In genomic region chr14:61463664-61464063, GRCh38 we compare ENCODE assay signal across 23 cellular contexts.
DNase-seq lines count a peak whose midpoint lies in the region; ATAC-seq and TF ChIP-seq lines count a peak whose summit lies in the region.
"Had no signal": no experiment of that assay in that cellular context is flagged by ENCODE, and none has a peak within 500 bp of the region (broad histone marks: within the 10 kb centered on the region; RNA-seq: fewer than 3 reads in every experiment).

No MANE protein-coding gene starts in this region.

- H3K4me1 ChIP-seq in RWPE2 (ENCODE audit: insufficient read depth, poor library complexity, severe bottlenecking) = peaks cover 64% of the 10 kb centered on the region
- H3K4me1 ChIP-seq: pancreas had no signal

- no peak for ATAC-seq in stimulated activated naive CD8-positive, alpha-beta T cell treated with anti-CD3 and anti-CD28 coated beads, Interleukin-15, Interleukin-2, amounts not matched to agents 100 U/mL and 50 U/mL, for 24 hours
- ATAC-seq in RWPE2 (ENCODE audit: low read depth) (no peak), esophagus mucosa (no peak)
- ATAC-seq: left colon, pancreas, right cardiac atrium, upper lobe of right lung had no signal

- H3K36me3 ChIP-seq in RWPE2 (ENCODE audit: low read depth) = peaks cover 8% of the 10 kb centered on the region
- H3K36me3 ChIP-seq: pancreas had no signal

- no peak overlapping the region for H3K4me3 ChIP-seq in RWPE2 (ENCODE audit: severe bottlenecking)
- H3K4me3 ChIP-seq: adrenal gland, pancreas, upper lobe of right lung had no signal

- no peak overlapping the region for H3K4me3 Mint-ChIP-seq in stimulated activated naive CD8-positive, alpha-beta T cell treated with anti-CD3 and anti-CD28 coated beads, Interleukin-15, Interleukin-2, amounts not matched to agents 100 ng/mL and 50 ng/mL, for 24 hours
- H3K4me3 Mint-ChIP-seq in chondrocyte (ENCODE audit: unreplicated experiment) = no peak overlapping the region
- H3K4me3 Mint-ChIP-seq: dendritic cell treated with granulocyte-macrophage colony-stimulating factor and Interleukin-4, amounts not matched to agents 40 ng/mL and 50 ng/mL, for 4 days; nephron had no signal

- H3K9me3 Mint-ChIP-seq in stimulated activated naive CD8-positive, alpha-beta T cell treated with anti-CD3 and anti-CD28 coated beads, Interleukin-15, Interleukin-2, amounts not matched to agents 100 ng/mL and 50 ng/mL, for 24 hours = peaks cover 4% of the 10 kb centered on the region
- H3K9me3 Mint-ChIP-seq in chondrocyte (ENCODE audit: low read depth) = peaks cover 6% of the 10 kb centered on the region

- H3K9me3 ChIP-seq in RWPE2 (ENCODE audit: severe bottlenecking) = no peaks in the 10 kb centered on the region
- H3K9me3 ChIP-seq: adrenal gland, pancreas, upper lobe of right lung had no signal

- peaks cover 77% of the 10 kb centered on the region for H3K4me1 Mint-ChIP-seq in stimulated activated naive CD8-positive, alpha-beta T cell treated with anti-CD3 and anti-CD28 coated beads, Interleukin-15, Interleukin-2, amounts not matched to agents 100 ng/mL and 50 ng/mL, for 24 hours (ENCODE audit: low read depth)
- peaks cover 65% of the 10 kb centered on the region for H3K4me1 Mint-ChIP-seq in chondrocyte (ENCODE audit: low read depth)

- no peak for DNase-seq in stimulated activated naive CD8-positive, alpha-beta T cell treated with anti-CD3 and anti-CD28 coated beads, Interleukin-15, Interleukin-2, amounts not matched to agents 100 U/mL and 50 U/mL, for 24 hours
- DNase-seq in RWPE2 (ENCODE audit: low spot score) (no peak), chondrocyte (ENCODE audit: low spot score) (no peak), DMS53 (lab: John Stamatoyannopoulos, UW) (no peak)
- no peak for DNase-seq in activated effector memory CD4-positive, alpha-beta T cell treated with anti-CD3 and anti-CD28 coated beads, Interleukin-2, amount 50 U/mL, for 16 hours
- DNase-seq: adrenal gland; DMS79 treated with DMSO at 0.1 percent for 48 hours; glutamatergic neuron; KBM-7; left colon; NCI-H1436 treated with DMSO at 0.1 percent for 48 hours; NCI-H2171; NCI-H524 treated with DMSO at 0.1 percent for 48 hours; pancreas; right cardiac atrium; stimulated activated CD4-positive, alpha-beta T cell treated with anti-CD3 and anti-CD28 coated beads, Interleukin-15, amount 100 ng/mL, for 24 hours; substantia nigra; upper lobe of right lung had no signal

- TF ChIP-seq CTCF in RWPE2 (IDR thresholded peaks at IDR 0.05; ENCODE audit: poor library complexity, severe bottlenecking) (no peak), chondrocyte (IDR thresholded peaks at IDR 0.05) (no peak)

- peak overlapping the region; percentile 93 for H3K27ac ChIP-seq in RWPE2 (ENCODE audit: poor library complexity, severe bottlenecking)
- H3K27ac ChIP-seq: pancreas, RWPE1, upper lobe of right lung had no signal

- no peaks in the 10 kb centered on the region for H3K27me3 ChIP-seq in RWPE2 (ENCODE audit: insufficient read depth, poor library complexity, severe bottlenecking)
- H3K27me3 ChIP-seq: adrenal gland, pancreas, upper lobe of right lung had no signal

- H3K27ac Mint-ChIP-seq in stimulated activated naive CD8-positive, alpha-beta T cell treated with anti-CD3 and anti-CD28 coated beads, Interleukin-15, Interleukin-2, amounts not matched to agents 100 ng/mL and 50 ng/mL, for 24 hours = peak overlapping the region; percentile 71
- peak overlapping the region; percentile 70 for H3K27ac Mint-ChIP-seq in chondrocyte (ENCODE audit: unreplicated experiment)
- H3K27ac Mint-ChIP-seq: dendritic cell treated with granulocyte-macrophage colony-stimulating factor and Interleukin-4, amounts not matched to agents 40 ng/mL and 50 ng/mL, for 4 days had no signal

- no peaks in the 10 kb centered on the region for H3K27me3 Mint-ChIP-seq in stimulated activated naive CD8-positive, alpha-beta T cell treated with anti-CD3 and anti-CD28 coated beads, Interleukin-15, Interleukin-2, amounts not matched to agents 100 ng/mL and 50 ng/mL, for 24 hours
- no peaks in the 10 kb centered on the region for H3K27me3 Mint-ChIP-seq in chondrocyte (ENCODE audit: low read depth)
- H3K27me3 Mint-ChIP-seq: dendritic cell treated with granulocyte-macrophage colony-stimulating factor and Interleukin-4, amounts not matched to agents 40 ng/mL and 50 ng/mL, for 4 days had no signal

- peaks cover 96% of the 10 kb centered on the region for H3K36me3 Mint-ChIP-seq in stimulated activated naive CD8-positive, alpha-beta T cell treated with anti-CD3 and anti-CD28 coated beads, Interleukin-15, Interleukin-2, amounts not matched to agents 100 ng/mL and 50 ng/mL, for 24 hours (ENCODE audit: low read depth)
- peaks cover 4% of the 10 kb centered on the region for H3K36me3 Mint-ChIP-seq in chondrocyte (ENCODE audit: low read depth)
